In genomic region chr6:31822038-31822821, GRCh38 we compare ENCODE assay signal across 1 cellular context.
TF ChIP-seq lines count a peak whose summit lies in the region.

No MANE protein-coding gene starts in this region.

TF ChIP-seq in HEK293T, 16 proteins besides CTCF, POLR2A, EP300 and RAD21 (continued from another document):
- TF ChIP-seq PKNOX1 (IDR thresholded peaks at IDR 0.05): no peak
